1 cellular context compared by ENCODE assay signal in the genomic region with DNA sequence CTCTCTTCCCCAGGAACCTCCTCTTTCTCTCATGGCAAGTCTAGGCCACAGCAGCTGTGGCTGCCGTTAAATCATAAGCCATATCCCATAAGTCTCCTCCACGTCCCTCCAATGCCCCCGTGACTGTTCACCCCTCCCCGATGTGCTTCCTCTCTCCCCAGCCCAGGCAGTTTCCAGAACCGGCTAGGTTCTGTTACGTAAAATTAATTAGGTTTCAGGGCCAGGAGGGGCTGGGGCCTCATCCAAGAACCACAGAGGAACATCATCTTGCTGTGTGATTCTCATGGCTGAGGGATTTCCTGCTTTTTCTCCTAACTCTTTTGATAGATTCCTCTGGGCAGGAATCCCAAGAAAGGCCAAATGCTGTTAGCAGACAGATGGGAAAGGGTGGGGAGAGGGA.
TF ChIP-seq lines count a peak whose summit lies in the region.

No MANE protein-coding gene starts in this region.

TF ChIP-seq in WTC11, 78 proteins besides CTCF, POLR2A, EP300 and RAD21 (continued from another document):
- TF ChIP-seq ZSCAN18 (CRISPR knock-in tag; IDR thresholded peaks at IDR 0.05) = no peak
- TF ChIP-seq ZNF232 (CRISPR knock-in tag; IDR thresholded peaks at IDR 0.05) = no peak
- no peak for TF ChIP-seq NFYB (CRISPR knock-in tag; conservative IDR thresholded peaks at IDR 0.05; ENCODE audit: low read depth)
- no peak for TF ChIP-seq NR1H2 (CRISPR knock-in tag; IDR thresholded peaks at IDR 0.05)
- TF ChIP-seq SMAD4 (CRISPR knock-in tag; IDR thresholded peaks at IDR 0.05) = no peak
- TF ChIP-seq FOXP4 (CRISPR knock-in tag; IDR thresholded peaks at IDR 0.05) = no peak
- TF ChIP-seq, protein P1, sequence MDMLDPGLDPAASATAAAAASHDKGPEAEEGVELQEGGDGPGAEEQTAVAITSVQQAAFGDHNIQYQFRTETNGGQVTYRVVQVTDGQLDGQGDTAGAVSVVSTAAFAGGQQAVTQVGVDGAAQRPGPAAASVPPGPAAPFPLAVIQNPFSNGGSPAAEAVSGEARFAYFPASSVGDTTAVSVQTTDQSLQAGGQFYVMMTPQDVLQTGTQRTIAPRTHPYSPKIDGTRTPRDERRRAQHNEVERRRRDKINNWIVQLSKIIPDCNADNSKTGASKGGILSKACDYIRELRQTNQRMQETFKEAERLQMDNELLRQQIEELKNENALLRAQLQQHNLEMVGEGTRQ (CRISPR knock-in tag; IDR thresholded peaks at IDR 0.05) = no peak
